ENCODE assay signal across 10 cellular contexts in the genomic region with DNA sequence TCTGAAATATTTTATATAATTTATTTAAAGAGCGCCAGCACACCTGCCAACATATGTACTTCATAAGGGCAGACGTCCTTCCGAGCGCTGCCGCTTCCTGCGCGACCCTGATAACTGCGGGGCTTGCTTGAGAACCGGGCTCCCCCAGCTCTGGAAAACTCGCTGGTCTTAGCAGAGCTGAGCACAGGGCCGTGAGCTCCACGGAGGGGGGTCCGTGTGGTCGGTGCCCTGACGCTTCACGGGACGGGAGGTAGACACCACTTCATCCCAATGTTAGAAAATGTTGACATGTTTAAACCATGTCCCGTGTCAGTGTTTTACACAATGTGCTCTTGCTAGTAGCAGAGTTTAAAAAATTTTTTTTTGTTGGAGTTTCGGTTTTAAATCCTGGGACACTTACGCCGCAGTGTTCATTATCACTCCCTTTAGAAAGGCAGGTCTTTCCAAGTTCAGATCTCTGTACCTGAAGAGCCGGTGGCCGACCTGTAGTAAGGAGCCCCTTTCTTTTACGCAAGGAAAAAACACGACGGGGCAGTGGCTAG. TPM values are rescaled to one million over a fixed set of nuclear protein-coding genes. Genes with fewer than 3 reads are reported as not detected.
DNase-seq lines count a peak whose midpoint lies in the region; ATAC-seq lines count a peak whose summit lies in the region.
"Had no signal": no experiment of that assay in that cellular context is flagged by ENCODE, and none has a peak within 500 bp of the region (broad histone marks: within the 10 kb centered on the region; RNA-seq: fewer than 3 reads in every experiment).

No MANE protein-coding gene starts in this region.

- H3K9ac ChIP-seq in subcutaneous abdominal adipose tissue (ENCODE audit: low read length in 5 of 5) = no peak overlapping the region

- H3K9me3 Mint-ChIP-seq in activated T-cell treated with anti-CD3 and anti-CD28 coated beads, Interleukin-2, amount 50 U/mL, for 24 hours = no peaks in the 10 kb centered on the region
- H3K9me3 Mint-ChIP-seq in activated T-cell treated with anti-CD3 and anti-CD28 coated beads, Interleukin-2, amount 50 U/mL, for 4 hours = no peaks in the 10 kb centered on the region
- H3K9me3 Mint-ChIP-seq in immature natural killer cell = no peaks in the 10 kb centered on the region

- H3K27me3 ChIP-seq in subcutaneous abdominal adipose tissue (ENCODE audit: control insufficient read depth in 5 of 5, insufficient read depth in 4 of 5, low read length in 5 of 5) = peaks cover 0 to under 1% (median 0%) of the 10 kb centered on the region in 5 donors

- peaks cover 1% of the 10 kb centered on the region for H3K27me3 Mint-ChIP-seq in activated T-cell treated with anti-CD3 and anti-CD28 coated beads, Interleukin-2, amount 50 U/mL, for 24 hours
- no peaks in the 10 kb centered on the region for H3K27me3 Mint-ChIP-seq in activated T-cell treated with anti-CD3 and anti-CD28 coated beads, Interleukin-2, amount 50 U/mL, for 4 hours (ENCODE audit: low read depth)
- H3K27me3 Mint-ChIP-seq in immature natural killer cell (ENCODE audit: low read depth in 3 of 3) = peaks cover 7 to 23% (median 22%) of the 10 kb centered on the region in 3 donors

- peaks cover 50% of the 10 kb centered on the region for H3K4me1 Mint-ChIP-seq in activated T-cell treated with anti-CD3 and anti-CD28 coated beads, Interleukin-2, amount 50 U/mL, for 24 hours (ENCODE audit: low read depth)
- peaks cover 35% of the 10 kb centered on the region for H3K4me1 Mint-ChIP-seq in activated T-cell treated with anti-CD3 and anti-CD28 coated beads, Interleukin-2, amount 50 U/mL, for 4 hours (ENCODE audit: low read depth)
- H3K4me1 Mint-ChIP-seq in immature natural killer cell = peaks cover 30 to 38% of the 10 kb centered on the region in 2 donors

- H3K27ac Mint-ChIP-seq in activated T-cell treated with anti-CD3 and anti-CD28 coated beads, Interleukin-2, amount 50 U/mL, for 24 hours = peak overlapping the region; percentile 93
- no peak overlapping the region for H3K27ac Mint-ChIP-seq in immature natural killer cell

- H3K36me3 ChIP-seq in subcutaneous abdominal adipose tissue (ENCODE audit: control insufficient read depth in 5 of 5, insufficient read depth in 5 of 5, low read length in 5 of 5) = no peaks in the 10 kb centered on the region

- H3K4me1 ChIP-seq in subcutaneous abdominal adipose tissue (ENCODE audit: control insufficient read depth in 5 of 5, insufficient read depth in 5 of 5, low read length in 5 of 5) = peaks cover 3 to 48% (median 41%) of the 10 kb centered on the region in 5 donors

- peak overlapping the region in 3 of 5 donors; percentile 65 to 77 (median 66) for H3K4me3 ChIP-seq in subcutaneous abdominal adipose tissue (ENCODE audit: low read depth in 1 of 5, low read length in 5 of 5)

- no peaks in the 10 kb centered on the region for H3K9me3 ChIP-seq in subcutaneous abdominal adipose tissue (ENCODE audit: control insufficient read depth in 5 of 5, low read length in 5 of 5)

- H3K36me3 Mint-ChIP-seq in activated T-cell treated with anti-CD3 and anti-CD28 coated beads, Interleukin-2, amount 50 U/mL, for 24 hours (ENCODE audit: low read depth) = peaks cover 41% of the 10 kb centered on the region
- H3K36me3 Mint-ChIP-seq in activated T-cell treated with anti-CD3 and anti-CD28 coated beads, Interleukin-2, amount 50 U/mL, for 4 hours (ENCODE audit: insufficient read depth) = peaks cover 2% of the 10 kb centered on the region
- peaks cover 0 to under 1% (median 0%) of the 10 kb centered on the region in 3 donors for H3K36me3 Mint-ChIP-seq in immature natural killer cell

- H3K27ac ChIP-seq in subcutaneous abdominal adipose tissue (ENCODE audit: low read depth, low read length) = no peak overlapping the region

- H3K4me3 Mint-ChIP-seq in activated T-cell treated with anti-CD3 and anti-CD28 coated beads, Interleukin-2, amount 50 U/mL, for 24 hours = peak overlapping the region; percentile 81
- peak overlapping the region; percentile 92 for H3K4me3 Mint-ChIP-seq in activated T-cell treated with anti-CD3 and anti-CD28 coated beads, Interleukin-2, amount 50 U/mL, for 4 hours
- peak overlapping the region in 3 of 5 donors; percentile 30 to 44 (median 43) for H3K4me3 Mint-ChIP-seq in immature natural killer cell

- no peak for ATAC-seq in activated T-cell treated with anti-CD3 and anti-CD28 coated beads, Interleukin-2, amount 50 U/mL, for 4 hours

- DNase-seq in activated T-cell treated with anti-CD3 and anti-CD28 coated beads, Interleukin-2, amount 50 U/mL, for 24 hours = no peak
- no peak for DNase-seq in activated T-cell treated with anti-CD3 and anti-CD28 coated beads for 4 hours
- DNase-seq in activated T-cell treated with anti-CD3 and anti-CD28 coated beads, Interleukin-2, amount 50 U/mL, for 4 hours = no peak
- no peak for DNase-seq in immature natural killer cell
- no peak for DNase-seq in NCI-H146 (lab: John Stamatoyannopoulos, UW)
- DNase-seq in NCI-H774 (lab: John Stamatoyannopoulos, UW) = no peak
- DNase-seq in activated gamma-delta T cell (lab: John Stamatoyannopoulos, UW) = no peak
- DNase-seq: EL, GOT3 had no signal

RNA-seq across cellular contexts. Expression of gene NFATC1, which starts 1.6 kb away (rescaled TPM):
- 10 to 100 TPM; 62.7 to 80.8 (median 75.2) TPM for total RNA-seq in activated T-cell treated with anti-CD3 and anti-CD28 coated beads, Interleukin-2, amount 50 U/mL, for 4 hours
- polyA plus RNA-seq in immature natural killer cell = 10 to 100 TPM in 1 of 3 donors, 1 to 10 TPM in 2; 3.1 to 17.6 (median 8.9) TPM
